25 cellular contexts compared by ENCODE assay signal in the genomic region with DNA sequence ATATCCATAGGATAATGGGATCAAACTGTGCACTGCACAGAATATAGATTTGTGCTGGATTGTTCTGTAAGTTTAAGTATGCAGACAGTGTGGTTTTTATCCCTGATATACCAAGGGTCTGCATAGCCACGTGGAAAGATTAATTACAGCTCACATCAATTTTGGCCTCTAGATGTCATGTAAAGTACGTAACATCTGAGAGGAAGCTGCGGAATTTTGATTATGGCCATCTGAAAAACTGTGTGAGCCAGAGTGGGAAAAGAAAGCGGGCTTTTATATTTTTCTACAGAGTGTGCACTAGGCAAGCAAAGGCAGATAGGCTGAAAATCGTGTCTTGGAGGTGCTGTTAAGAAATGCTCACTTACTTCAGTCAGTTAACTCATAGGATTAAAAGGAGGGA.
DNase-seq lines count a peak whose midpoint lies in the region; ATAC-seq and TF ChIP-seq lines count a peak whose summit lies in the region.
"Had no signal": no experiment of that assay in that cellular context is flagged by ENCODE, and none has a peak within 500 bp of the region (broad histone marks: within the 10 kb centered on the region; RNA-seq: fewer than 3 reads in every experiment).

No MANE protein-coding gene starts in this region.

- TF ChIP-seq POLR2A in adrenal gland (IDR thresholded peaks at IDR 0.05) = no peak
- no peak for TF ChIP-seq POLR2A in gastroesophageal sphincter (IDR thresholded peaks at IDR 0.05)

- DNase-seq in M059J (ENCODE audit: low read depth) = peak; percentile 5
- no peak for DNase-seq in adipocyte (ENCODE audit: low read depth)
- peak; percentile 41 for DNase-seq in inferior parietal cortex (ENCODE audit: extremely low spot score)
- DNase-seq in nucleus accumbens (lab: John Stamatoyannopoulos, UW) = no peak
- DNase-seq in adrenal gland = no peak
- no peak for DNase-seq in Right ventricle myocardium superior
- DNase-seq: activated CD4-positive, CD25-positive, alpha-beta regulatory T cell treated with anti-CD3 and anti-CD28 coated beads, Interleukin-2, amount 50 U/mL, for 72 hours; activated CD8-positive, alpha-beta T cell treated with anti-CD3 and anti-CD28 coated beads, Interleukin-2, amount 10 ng/mL, durations not matched to agents 7 days and 5 days; activated effector memory CD4-positive, alpha-beta T cell treated with anti-CD3 and anti-CD28 coated beads, Interleukin-2, amount 50 U/mL, for 16 hours; activated T-cell treated with anti-CD3 and anti-CD28 coated beads for 4 hours; COR-L47; cortex of kidney; endodermal cell; mammary epithelial cell; small intestine; stimulated activated CD4-positive, alpha-beta T cell treated with anti-CD3 and anti-CD28 coated beads, Interleukin-2, amount 100 ng/mL, for 24 hours; upper lobe of left lung had no signal

- H3K27me3 ChIP-seq in ACC112 (ENCODE audit: insufficient read depth, low read length) (no peaks in the 10 kb centered on the region), adipocyte (replicated peaks; ENCODE audit: control insufficient read depth, insufficient read depth, low read length) (no peaks in the 10 kb centered on the region), adrenal gland (no peaks in the 10 kb centered on the region), gastroesophageal sphincter (no peaks in the 10 kb centered on the region)
- H3K27me3 ChIP-seq: breast epithelium, esophagus muscularis mucosa, neutrophil, upper lobe of left lung had no signal

- WGBS in adrenal gland, 4 donors = 33 to 48% (median 41%) methylated on average over 5 of the region's 5 CpGs
- WGBS in gastroesophageal sphincter (ENCODE audit: low coverage in 1 of 2), 2 donors = 36 to 59% methylated on average over 5 of the region's 5 CpGs

- H3K27ac ChIP-seq in ACC112 (ENCODE audit: low read depth, low read length) = no peak overlapping the region
- no peak overlapping the region for H3K27ac ChIP-seq in adrenal gland
- no peak overlapping the region for H3K27ac ChIP-seq in gastroesophageal sphincter
- H3K27ac ChIP-seq: A549, breast epithelium, esophagus muscularis mucosa, KMS-11, neutrophil, upper lobe of left lung had no signal

- TF ChIP-seq CTCF in adrenal gland (IDR thresholded peaks at IDR 0.05) (no peak), gastroesophageal sphincter (IDR thresholded peaks at IDR 0.05) (no peak)

- no peaks in the 10 kb centered on the region for H3K79me2 ChIP-seq in ACC112 (ENCODE audit: control insufficient read depth, insufficient read depth, low read length, unreplicated experiment)

- H3K36me3 ChIP-seq in ACC112 (ENCODE audit: insufficient read depth, low read length) = no peaks in the 10 kb centered on the region
- no peaks in the 10 kb centered on the region for H3K36me3 ChIP-seq in adipocyte (ENCODE audit: control insufficient read depth, insufficient read depth, low read length, severe bottlenecking)
- H3K36me3 ChIP-seq in adrenal gland (replicated peaks in 1 of 2) = no peaks in the 10 kb centered on the region
- H3K36me3 ChIP-seq in gastroesophageal sphincter = no peaks in the 10 kb centered on the region
- H3K36me3 ChIP-seq: breast epithelium, esophagus muscularis mucosa, neutrophil, upper lobe of left lung had no signal

- ATAC-seq in gastroesophageal sphincter = no peak
- no peak for ATAC-seq in Right ventricle myocardium superior (ENCODE audit: poor library complexity)
- ATAC-seq: A549; activated CD8-positive, alpha-beta T cell treated with anti-CD3 and anti-CD28 coated beads, Interleukin-2, amount 10 ng/mL, durations not matched to agents 7 days and 5 days had no signal

- peak overlapping the region; percentile 77 for H2AFZ ChIP-seq in ACC112 (ENCODE audit: low read length, unreplicated experiment)

- H3K9me3 ChIP-seq in adipocyte (ENCODE audit: control insufficient read depth, low read length) (no peaks in the 10 kb centered on the region), adrenal gland (replicated peaks in 1 of 3) (no peaks in the 10 kb centered on the region), gastroesophageal sphincter (no peaks in the 10 kb centered on the region)
- H3K9me3 ChIP-seq: A549, breast epithelium, esophagus muscularis mucosa, neutrophil, upper lobe of left lung had no signal

- TF ChIP-seq EP300 in gastroesophageal sphincter (IDR thresholded peaks at IDR 0.05) = no peak

- peaks cover 37% of the 10 kb centered on the region for H3K4me1 ChIP-seq in ACC112 (ENCODE audit: control insufficient read depth, insufficient read depth, low read length, unreplicated experiment)
- peaks cover 26% of the 10 kb centered on the region for H3K4me1 ChIP-seq in adipocyte (ENCODE audit: control insufficient read depth, insufficient read depth, low read length)
- no peaks in the 10 kb centered on the region for H3K4me1 ChIP-seq in adrenal gland (replicated peaks in 1 of 2)
- no peaks in the 10 kb centered on the region for H3K4me1 ChIP-seq in gastroesophageal sphincter
- H3K4me1 ChIP-seq: A549, breast epithelium, esophagus muscularis mucosa, upper lobe of left lung had no signal

- H3K9ac ChIP-seq in adipocyte (ENCODE audit: low read length) = no peak overlapping the region
- H3K9ac ChIP-seq: KMS-11 had no signal

- H3K4me3 ChIP-seq in ACC112 (ENCODE audit: low read depth, low read length) = peak overlapping the region; percentile 59
- H3K4me3 ChIP-seq in adipocyte (ENCODE audit: low read length) = peak overlapping the region; percentile 34
- H3K4me3 ChIP-seq in adrenal gland = no peak overlapping the region
- H3K4me3 ChIP-seq in gastroesophageal sphincter = no peak overlapping the region
- H3K4me3 ChIP-seq: A549, breast epithelium, esophagus muscularis mucosa, GM23338, upper lobe of left lung had no signal

- intact Hi-C loops in adrenal gland (cut with DNase I) = no loop called here
- intact Hi-C loops in Right ventricle myocardium superior (cut with DNase I) = no loop called here

Comparison
In these comparisons a context has a peak if more than half of its experiments do, and no peak if none do; other contexts are left out.
1. H3K4me3 ChIP-seq: peak in ACC112 (single experiment) and adipocyte (single experiment); none in adrenal gland (0 of 4) and gastroesophageal sphincter (0 of 2).
2. DNase-seq: peak in M059J (single experiment) and inferior parietal cortex (single experiment); none in adipocyte (single experiment), nucleus accumbens (0 of 56), adrenal gland (0 of 7) and Right ventricle myocardium superior (single experiment).